19 cellular contexts compared by ENCODE assay signal in the genomic region with DNA sequence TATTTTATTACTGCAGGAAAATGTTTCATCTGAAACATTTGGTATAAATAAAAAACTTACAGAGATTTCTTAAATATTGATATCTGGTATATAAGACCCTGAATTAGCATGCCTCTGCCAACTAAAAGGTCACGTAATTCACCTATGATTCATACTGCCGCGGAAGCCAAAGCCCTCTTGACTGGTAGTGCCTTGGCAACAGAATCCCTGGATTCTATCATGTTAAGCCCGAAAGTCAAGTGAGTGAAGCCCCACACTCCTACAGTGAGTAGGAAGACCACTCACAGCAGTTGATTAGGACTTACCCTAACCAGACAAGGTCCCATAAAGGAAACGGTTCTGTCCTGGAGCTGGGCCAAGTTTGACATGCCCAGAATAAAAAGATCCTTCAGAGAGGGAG.
DNase-seq lines count a peak whose midpoint lies in the region; ATAC-seq and TF ChIP-seq lines count a peak whose summit lies in the region.
"Had no signal": no experiment of that assay in that cellular context is flagged by ENCODE, and none has a peak within 500 bp of the region (broad histone marks: within the 10 kb centered on the region; RNA-seq: fewer than 3 reads in every experiment).

No MANE protein-coding gene starts in this region.

- H4K20me1 ChIP-seq in smooth muscle cell (ENCODE audit: low read depth), result no peaks in the 10 kb centered on the region

- peak; percentile 7 for ATAC-seq in Right ventricle myocardium inferior
- peak; percentile 29; the same call in 1 of the 3 replicates for ATAC-seq in RWPE2 (ENCODE audit: low read depth)
- peak; percentile 57 to 76 (median 66) for ATAC-seq in heart left ventricle
- no peak for ATAC-seq in GM18511 (IDR thresholded peaks at IDR 0.05; ENCODE audit: unreplicated experiment)
- no peak for ATAC-seq in activated T-cell treated with anti-CD3 and anti-CD28 coated beads, Interleukin-2, amount 50 U/mL, for 4 hours
- ATAC-seq: A549; activated naive CD8-positive, alpha-beta T cell treated with anti-CD3 and anti-CD28 coated beads, Interleukin-2, amount 50 U/mL, for 24 hours; HCT116; naive thymus-derived CD8-positive, alpha-beta T cell had no signal

- H3K4me1 ChIP-seq in RWPE2 (ENCODE audit: insufficient read depth, poor library complexity, severe bottlenecking) (peaks cover 47% of the 10 kb centered on the region), heart left ventricle (peaks cover 0 to 33% (median 6%) of the 10 kb centered on the region in 12 donors), smooth muscle cell (ENCODE audit: low read depth) (peaks cover 25% of the 10 kb centered on the region)
- H3K4me1 ChIP-seq: A549 had no signal

- CTCF ChIA-PET in GM10248 (lab: Yijun Ruan, JAX), result interaction anchor here (0.7 to 1.3 kb wide), 2 partner anchors 23 to 488 kb away, joined by 3 to 4 read pairs; no protein-coding TSS in a partner anchor

- no peaks in the 10 kb centered on the region for H3K27me3 Mint-ChIP-seq in activated T-cell treated with anti-CD3 and anti-CD28 coated beads, Interleukin-2, amount 50 U/mL, for 4 hours (ENCODE audit: low read depth)

- no peak for TF ChIP-seq POLR2A in heart left ventricle (IDR thresholded peaks at IDR 0.05)

- POLR2A ChIA-PET in GM10248 (lab: Yijun Ruan, JAX), result no interaction called here

- no peaks in the 10 kb centered on the region for H3K79me2 ChIP-seq in smooth muscle cell (ENCODE audit: low read depth)

- no peak overlapping the region for H3K4me3 Mint-ChIP-seq in activated T-cell treated with anti-CD3 and anti-CD28 coated beads, Interleukin-2, amount 50 U/mL, for 4 hours
- H3K4me3 Mint-ChIP-seq: activated naive CD8-positive, alpha-beta T cell treated with anti-CD3 and anti-CD28 coated beads, Interleukin-2, amount 50 U/mL, for 24 hours; IgD-negative memory B cell; naive thymus-derived CD8-positive, alpha-beta T cell had no signal

- H3K9ac ChIP-seq in smooth muscle cell (ENCODE audit: low read depth), result no peak overlapping the region

- peak overlapping the region; percentile 13 for H3K4me2 ChIP-seq in smooth muscle cell
- H3K4me2 ChIP-seq: A549 had no signal

- peak overlapping the region; percentile 96 for H3K27ac ChIP-seq in RWPE2 (ENCODE audit: poor library complexity, severe bottlenecking)
- no peak overlapping the region for H3K27ac ChIP-seq in heart left ventricle
- H3K27ac ChIP-seq in smooth muscle cell (ENCODE audit: low read depth), result peak overlapping the region; percentile 67
- H3K27ac ChIP-seq: A549 had no signal

- no peak for TF ChIP-seq CTCF in RWPE2 (IDR thresholded peaks at IDR 0.05; ENCODE audit: poor library complexity, severe bottlenecking)
- TF ChIP-seq CTCF in heart left ventricle (IDR thresholded peaks at IDR 0.05), result no peak
- no peak for TF ChIP-seq CTCF in smooth muscle cell (IDR thresholded peaks at IDR 0.05; ENCODE audit: borderline replicate concordance, insufficient read depth, poor library complexity, severe bottlenecking)
- TF ChIP-seq CTCF in GM10248 (IDR thresholded peaks at IDR 0.05; ENCODE audit: control extremely low read depth, extremely low read depth, low read depth, missing control alignments), result no peak

- H3K36me3 Mint-ChIP-seq in activated T-cell treated with anti-CD3 and anti-CD28 coated beads, Interleukin-2, amount 50 U/mL, for 4 hours (ENCODE audit: insufficient read depth), result no peaks in the 10 kb centered on the region
- H3K36me3 Mint-ChIP-seq: IgD-negative memory B cell; naive thymus-derived CD8-positive, alpha-beta T cell had no signal

- DNase-seq in Right ventricle myocardium inferior (ENCODE audit: missing footprints) (no peak), cardiac septum (ENCODE audit: low spot score) (no peak), RWPE2 (ENCODE audit: low spot score) (peak; percentile 60), heart left ventricle (peak in 4 of 5 donors; percentile 25 to 42 (median 34)), smooth muscle cell (lab: John Stamatoyannopoulos, UW; ENCODE audit: unreplicated experiment) (no peak), GM10248 (ENCODE audit: extremely low spot score) (no peak)
- no peak for DNase-seq in activated T-cell treated with anti-CD3 and anti-CD28 coated beads, Interleukin-2, amount 50 U/mL, for 4 hours
- DNase-seq: activated CD4-positive, alpha-beta T cell treated with anti-CD3 and anti-CD28 coated beads for 48 hours; activated naive CD8-positive, alpha-beta T cell treated with anti-CD3 and anti-CD28 coated beads, Interleukin-2, amount 50 U/mL, for 24 hours; activated T-cell treated with anti-CD3 and anti-CD28 coated beads, Interleukin-2, amount 50 U/mL, for 1 hour; naive thymus-derived CD8-positive, alpha-beta T cell; NCI-H510A treated with DMSO at 0.1 percent for 48 hours; RPMI8226; stimulated activated CD4-positive, alpha-beta T cell treated with anti-CD3 and anti-CD28 coated beads, Interleukin-2, amount 100 ng/mL, for 48 hours; T1000 had no signal

- no peaks in the 10 kb centered on the region for H3K4me1 Mint-ChIP-seq in activated T-cell treated with anti-CD3 and anti-CD28 coated beads, Interleukin-2, amount 50 U/mL, for 4 hours (ENCODE audit: low read depth)
- H3K4me1 Mint-ChIP-seq: activated naive CD8-positive, alpha-beta T cell treated with anti-CD3 and anti-CD28 coated beads, Interleukin-2, amount 50 U/mL, for 24 hours; IgD-negative memory B cell; naive thymus-derived CD8-positive, alpha-beta T cell had no signal

- peaks cover 17% of the 10 kb centered on the region for H3F3A ChIP-seq in smooth muscle cell (ENCODE audit: low read depth)

- H3K27me3 ChIP-seq in RWPE2 (ENCODE audit: insufficient read depth, poor library complexity, severe bottlenecking), result no peaks in the 10 kb centered on the region
- H3K27me3 ChIP-seq in heart left ventricle, result no peaks in the 10 kb centered on the region
- H3K27me3 ChIP-seq in smooth muscle cell (ENCODE audit: low read depth), result no peaks in the 10 kb centered on the region

- intact Hi-C loops in Right ventricle myocardium inferior (cut with DNase I) (no loop called here), cardiac septum (cut with DNase I) (no loop called here), heart left ventricle (cut with DNase I) (no loop called here)

- WGBS in heart left ventricle, 4 donors, result 37 to 50% (median 45%) methylated on average over 5 of the region's 5 CpGs
- WGBS in smooth muscle cell (ENCODE audit: low lambda C conversion rate), result 26% methylated on average over 5 of the region's 5 CpGs

- no peak overlapping the region for H3K4me3 ChIP-seq in RWPE2 (ENCODE audit: severe bottlenecking)
- no peak overlapping the region for H3K4me3 ChIP-seq in heart left ventricle
- no peak overlapping the region for H3K4me3 ChIP-seq in smooth muscle cell
- H3K4me3 ChIP-seq: A549 had no signal

- no peaks in the 10 kb centered on the region for H3K9me3 ChIP-seq in RWPE2 (ENCODE audit: severe bottlenecking)
- no peaks in the 10 kb centered on the region for H3K9me3 ChIP-seq in heart left ventricle
- no peaks in the 10 kb centered on the region for H3K9me3 ChIP-seq in smooth muscle cell (replicated peaks; ENCODE audit: low read depth)
- H3K9me3 ChIP-seq: A549 had no signal

- H2AFZ ChIP-seq in smooth muscle cell (ENCODE audit: low read depth), result no peak overlapping the region

- no peaks in the 10 kb centered on the region for H3K9me3 Mint-ChIP-seq in activated T-cell treated with anti-CD3 and anti-CD28 coated beads, Interleukin-2, amount 50 U/mL, for 4 hours
- H3K9me3 Mint-ChIP-seq: activated naive CD8-positive, alpha-beta T cell treated with anti-CD3 and anti-CD28 coated beads, Interleukin-2, amount 50 U/mL, for 24 hours had no signal

- H3K36me3 ChIP-seq in RWPE2 (ENCODE audit: low read depth) (no peaks in the 10 kb centered on the region), heart left ventricle (no peaks in the 10 kb centered on the region), smooth muscle cell (ENCODE audit: low read depth) (no peaks in the 10 kb centered on the region)

Comparison
In these comparisons a context has a peak if more than half of its experiments do, and no peak if none do; other contexts are left out.
1. DNase-seq: peak in RWPE2 (single experiment) and heart left ventricle (4 of 5); none in Right ventricle myocardium inferior (single experiment), cardiac septum (single experiment), smooth muscle cell (single experiment), activated T-cell treated with anti-CD3 and anti-CD28 coated beads, Interleukin-2, amount 50 U/mL, for 4 hours (single experiment) and GM10248 (single experiment).
2. ATAC-seq: peak in Right ventricle myocardium inferior (single experiment), RWPE2 (single experiment) and heart left ventricle (4 of 4); none in GM18511 (single experiment) and activated T-cell treated with anti-CD3 and anti-CD28 coated beads, Interleukin-2, amount 50 U/mL, for 4 hours (0 of 2).
3. H3K27ac ChIP-seq: peak in RWPE2 (single experiment) and smooth muscle cell (single experiment); none in heart left ventricle (0 of 12).